ENCODE assay signal across 1 cellular context in the genomic region with DNA sequence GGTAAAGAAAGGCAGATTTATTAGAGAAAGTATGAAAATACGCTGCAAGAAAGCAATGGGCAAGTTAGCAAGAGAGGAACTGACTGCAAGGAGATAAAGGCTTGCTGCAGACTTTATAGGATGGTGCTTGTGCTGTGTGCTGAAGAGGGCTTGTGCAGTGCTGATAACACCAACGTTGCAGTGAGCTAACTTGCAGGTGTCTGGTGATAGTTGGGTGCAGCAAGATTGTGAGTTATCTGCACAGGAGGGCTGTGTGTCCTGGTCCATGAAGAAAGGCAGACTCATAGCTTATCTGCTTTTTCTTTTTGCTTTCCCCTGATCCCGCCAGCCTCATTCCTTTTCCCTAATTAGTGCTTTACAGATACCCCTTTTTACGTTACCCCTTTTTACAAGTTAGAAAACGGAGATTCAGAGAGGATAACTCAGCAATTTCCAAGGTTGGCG.
TF ChIP-seq lines count a peak whose summit lies in the region.

No MANE protein-coding gene starts in this region.

TF ChIP-seq in K562, 482 proteins besides CTCF, POLR2A, EP300 and RAD21 (continued from another document and continues in another):
- TF ChIP-seq, protein P1, sequence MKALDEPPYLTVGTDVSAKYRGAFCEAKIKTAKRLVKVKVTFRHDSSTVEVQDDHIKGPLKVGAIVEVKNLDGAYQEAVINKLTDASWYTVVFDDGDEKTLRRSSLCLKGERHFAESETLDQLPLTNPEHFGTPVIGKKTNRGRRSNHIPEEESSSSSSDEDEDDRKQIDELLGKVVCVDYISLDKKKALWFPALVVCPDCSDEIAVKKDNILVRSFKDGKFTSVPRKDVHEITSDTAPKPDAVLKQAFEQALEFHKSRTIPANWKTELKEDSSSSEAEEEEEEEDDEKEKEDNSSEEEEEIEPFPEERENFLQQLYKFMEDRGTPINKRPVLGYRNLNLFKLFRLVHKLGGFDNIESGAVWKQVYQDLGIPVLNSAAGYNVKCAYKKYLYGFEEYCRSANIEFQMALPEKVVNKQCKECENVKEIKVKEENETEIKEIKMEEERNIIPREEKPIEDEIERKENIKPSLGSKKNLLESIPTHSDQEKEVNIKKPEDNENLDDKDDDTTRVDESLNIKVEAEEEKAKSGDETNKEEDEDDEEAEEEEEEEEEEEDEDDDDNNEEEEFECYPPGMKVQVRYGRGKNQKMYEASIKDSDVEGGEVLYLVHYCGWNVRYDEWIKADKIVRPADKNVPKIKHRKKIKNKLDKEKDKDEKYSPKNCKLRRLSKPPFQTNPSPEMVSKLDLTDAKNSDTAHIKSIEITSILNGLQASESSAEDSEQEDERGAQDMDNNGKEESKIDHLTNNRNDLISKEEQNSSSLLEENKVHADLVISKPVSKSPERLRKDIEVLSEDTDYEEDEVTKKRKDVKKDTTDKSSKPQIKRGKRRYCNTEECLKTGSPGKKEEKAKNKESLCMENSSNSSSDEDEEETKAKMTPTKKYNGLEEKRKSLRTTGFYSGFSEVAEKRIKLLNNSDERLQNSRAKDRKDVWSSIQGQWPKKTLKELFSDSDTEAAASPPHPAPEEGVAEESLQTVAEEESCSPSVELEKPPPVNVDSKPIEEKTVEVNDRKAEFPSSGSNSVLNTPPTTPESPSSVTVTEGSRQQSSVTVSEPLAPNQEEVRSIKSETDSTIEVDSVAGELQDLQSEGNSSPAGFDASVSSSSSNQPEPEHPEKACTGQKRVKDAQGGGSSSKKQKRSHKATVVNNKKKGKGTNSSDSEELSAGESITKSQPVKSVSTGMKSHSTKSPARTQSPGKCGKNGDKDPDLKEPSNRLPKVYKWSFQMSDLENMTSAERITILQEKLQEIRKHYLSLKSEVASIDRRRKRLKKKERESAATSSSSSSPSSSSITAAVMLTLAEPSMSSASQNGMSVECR (CRISPR knock-in tag; IDR thresholded peaks at IDR 0.05): no peak
- TF ChIP-seq TRIM28 (IDR thresholded peaks at IDR 0.05): peak; percentile 84
- TF ChIP-seq, protein P2, sequence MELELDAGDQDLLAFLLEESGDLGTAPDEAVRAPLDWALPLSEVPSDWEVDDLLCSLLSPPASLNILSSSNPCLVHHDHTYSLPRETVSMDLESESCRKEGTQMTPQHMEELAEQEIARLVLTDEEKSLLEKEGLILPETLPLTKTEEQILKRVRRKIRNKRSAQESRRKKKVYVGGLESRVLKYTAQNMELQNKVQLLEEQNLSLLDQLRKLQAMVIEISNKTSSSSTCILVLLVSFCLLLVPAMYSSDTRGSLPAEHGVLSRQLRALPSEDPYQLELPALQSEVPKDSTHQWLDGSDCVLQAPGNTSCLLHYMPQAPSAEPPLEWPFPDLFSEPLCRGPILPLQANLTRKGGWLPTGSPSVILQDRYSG (tag; conservative IDR thresholded peaks at IDR 0.05; ENCODE audit: low read depth): peak; percentile 69; the same call in 1 of the 2 replicates
- TF ChIP-seq ZNF830 (CRISPR knock-in tag; IDR thresholded peaks at IDR 0.05): no peak
- no peak for TF ChIP-seq ZSCAN29 (IDR thresholded peaks at IDR 0.05)
- no peak for TF ChIP-seq ZC3H4 (CRISPR knock-in tag; IDR thresholded peaks at IDR 0.05; ENCODE audit: borderline replicate concordance)
- TF ChIP-seq ZNF239 (CRISPR knock-in tag; IDR thresholded peaks at IDR 0.05): no peak; the same call in 1 of the 2 replicates
- TF ChIP-seq RFX7 (CRISPR knock-in tag; IDR thresholded peaks at IDR 0.05): no peak
- TF ChIP-seq, protein P3, sequence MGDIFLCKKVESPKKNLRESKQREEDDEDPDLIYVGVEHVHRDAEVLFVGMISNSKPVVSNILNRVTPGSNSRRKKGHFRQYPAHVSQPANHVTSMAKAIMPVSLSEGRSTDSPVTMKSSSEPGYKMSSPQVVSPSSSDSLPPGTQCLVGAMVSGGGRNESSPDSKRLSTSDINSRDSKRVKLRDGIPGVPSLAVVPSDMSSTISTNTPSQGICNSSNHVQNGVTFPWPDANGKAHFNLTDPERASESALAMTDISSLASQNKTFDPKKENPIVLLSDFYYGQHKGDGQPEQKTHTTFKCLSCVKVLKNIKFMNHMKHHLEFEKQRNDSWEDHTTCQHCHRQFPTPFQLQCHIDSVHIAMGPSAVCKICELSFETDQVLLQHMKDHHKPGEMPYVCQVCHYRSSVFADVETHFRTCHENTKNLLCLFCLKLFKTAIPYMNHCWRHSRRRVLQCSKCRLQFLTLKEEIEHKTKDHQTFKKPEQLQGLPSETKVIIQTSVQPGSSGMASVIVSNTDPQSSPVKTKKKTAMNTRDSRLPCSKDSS (IDR thresholded peaks at IDR 0.05; ENCODE audit: low read depth, partially characterized antibody): peak; percentile 76
- peak; percentile 95 for TF ChIP-seq CCNT2 (IDR thresholded peaks at IDR 0.05; ENCODE audit: borderline replicate concordance, extremely low read depth, insufficient read length, low read depth, low read length)
- TF ChIP-seq, protein P4, sequence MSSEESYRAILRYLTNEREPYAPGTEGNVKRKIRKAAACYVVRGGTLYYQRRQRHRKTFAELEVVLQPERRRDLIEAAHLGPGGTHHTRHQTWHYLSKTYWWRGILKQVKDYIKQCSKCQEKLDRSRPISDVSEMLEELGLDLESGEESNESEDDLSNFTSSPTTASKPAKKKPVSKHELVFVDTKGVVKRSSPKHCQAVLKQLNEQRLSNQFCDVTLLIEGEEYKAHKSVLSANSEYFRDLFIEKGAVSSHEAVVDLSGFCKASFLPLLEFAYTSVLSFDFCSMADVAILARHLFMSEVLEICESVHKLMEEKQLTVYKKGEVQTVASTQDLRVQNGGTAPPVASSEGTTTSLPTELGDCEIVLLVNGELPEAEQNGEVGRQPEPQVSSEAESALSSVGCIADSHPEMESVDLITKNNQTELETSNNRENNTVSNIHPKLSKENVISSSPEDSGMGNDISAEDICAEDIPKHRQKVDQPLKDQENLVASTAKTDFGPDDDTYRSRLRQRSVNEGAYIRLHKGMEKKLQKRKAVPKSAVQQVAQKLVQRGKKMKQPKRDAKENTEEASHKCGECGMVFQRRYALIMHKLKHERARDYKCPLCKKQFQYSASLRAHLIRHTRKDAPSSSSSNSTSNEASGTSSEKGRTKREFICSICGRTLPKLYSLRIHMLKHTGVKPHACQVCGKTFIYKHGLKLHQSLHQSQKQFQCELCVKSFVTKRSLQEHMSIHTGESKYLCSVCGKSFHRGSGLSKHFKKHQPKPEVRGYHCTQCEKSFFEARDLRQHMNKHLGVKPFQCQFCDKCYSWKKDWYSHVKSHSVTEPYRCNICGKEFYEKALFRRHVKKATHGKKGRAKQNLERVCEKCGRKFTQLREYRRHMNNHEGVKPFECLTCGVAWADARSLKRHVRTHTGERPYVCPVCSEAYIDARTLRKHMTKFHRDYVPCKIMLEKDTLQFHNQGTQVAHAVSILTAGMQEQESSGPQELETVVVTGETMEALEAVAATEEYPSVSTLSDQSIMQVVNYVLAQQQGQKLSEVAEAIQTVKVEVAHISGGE (CRISPR knock-in tag; IDR thresholded peaks at IDR 0.05): peak in 1 of 3 experiments; percentile 75; a peak in 2 of 6 replicates
- TF ChIP-seq, protein P5, sequence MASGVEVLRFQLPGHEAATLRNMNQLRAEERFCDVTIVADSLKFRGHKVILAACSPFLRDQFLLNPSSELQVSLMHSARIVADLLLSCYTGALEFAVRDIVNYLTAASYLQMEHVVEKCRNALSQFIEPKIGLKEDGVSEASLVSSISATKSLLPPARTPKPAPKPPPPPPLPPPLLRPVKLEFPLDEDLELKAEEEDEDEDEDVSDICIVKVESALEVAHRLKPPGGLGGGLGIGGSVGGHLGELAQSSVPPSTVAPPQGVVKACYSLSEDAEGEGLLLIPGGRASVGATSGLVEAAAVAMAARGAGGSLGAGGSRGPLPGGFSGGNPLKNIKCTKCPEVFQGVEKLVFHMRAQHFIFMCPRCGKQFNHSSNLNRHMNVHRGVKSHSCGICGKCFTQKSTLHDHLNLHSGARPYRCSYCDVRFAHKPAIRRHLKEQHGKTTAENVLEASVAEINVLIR (CRISPR knock-in tag; IDR thresholded peaks at IDR 0.05): no peak
- TF ChIP-seq NBN (IDR thresholded peaks at IDR 0.05; ENCODE audit: low read depth): peak; percentile 85
- TF ChIP-seq CBX5 (IDR thresholded peaks at IDR 0.05; ENCODE audit: borderline replicate concordance, low read depth): peak; percentile 35; the same call in 1 of the 2 replicates
- TF ChIP-seq CHD4 (IDR thresholded peaks at IDR 0.05; ENCODE audit: insufficient read depth, insufficient replicate concordance, low read depth, low read length, poor library complexity, severe bottlenecking): no peak
- no peak for TF ChIP-seq HNRNPH1 (optimal IDR thresholded peaks at IDR 0.05; ENCODE audit: low read depth, low read length)
- no peak for TF ChIP-seq RBM22 (IDR thresholded peaks at IDR 0.05; ENCODE audit: low read depth, low read length, poor library complexity, severe bottlenecking)
- TF ChIP-seq KAT2B (IDR thresholded peaks at IDR 0.05; ENCODE audit: low read depth, low read length): no peak
- TF ChIP-seq HDGF (IDR thresholded peaks at IDR 0.05): no peak
- peak; percentile 53 for TF ChIP-seq TAF1 (IDR thresholded peaks at IDR 0.05; ENCODE audit: control insufficient read depth, extremely low read depth, insufficient read depth, low read length, severe bottlenecking)
- peak; percentile 60; the same call in 1 of the 2 replicates for TF ChIP-seq ZNF584 (CRISPR knock-in tag; IDR thresholded peaks at IDR 0.05; ENCODE audit: low read depth)
- TF ChIP-seq HEY1 (CRISPR knock-in tag; IDR thresholded peaks at IDR 0.05; ENCODE audit: borderline replicate concordance): peak; percentile 49; the same call in 1 of the 2 replicates
- peak; percentile 86 for TF ChIP-seq MECOM (CRISPR knock-in tag; IDR thresholded peaks at IDR 0.05)
- peak; percentile 68 for TF ChIP-seq CREB1 (IDR thresholded peaks at IDR 0.05)
- TF ChIP-seq CREB1 (CRISPR knock-in tag; IDR thresholded peaks at IDR 0.05): no peak
- TF ChIP-seq, protein P6, sequence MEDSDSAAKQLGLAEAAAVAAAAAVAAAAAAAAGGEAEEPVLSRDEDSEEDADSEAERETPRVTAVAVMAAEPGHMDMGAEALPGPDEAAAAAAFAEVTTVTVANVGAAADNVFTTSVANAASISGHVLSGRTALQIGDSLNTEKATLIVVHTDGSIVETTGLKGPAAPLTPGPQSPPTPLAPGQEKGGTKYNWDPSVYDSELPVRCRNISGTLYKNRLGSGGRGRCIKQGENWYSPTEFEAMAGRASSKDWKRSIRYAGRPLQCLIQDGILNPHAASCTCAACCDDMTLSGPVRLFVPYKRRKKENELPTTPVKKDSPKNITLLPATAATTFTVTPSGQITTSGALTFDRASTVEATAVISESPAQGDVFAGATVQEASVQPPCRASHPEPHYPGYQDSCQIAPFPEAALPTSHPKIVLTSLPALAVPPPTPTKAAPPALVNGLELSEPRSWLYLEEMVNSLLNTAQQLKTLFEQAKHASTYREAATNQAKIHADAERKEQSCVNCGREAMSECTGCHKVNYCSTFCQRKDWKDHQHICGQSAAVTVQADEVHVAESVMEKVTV (CRISPR knock-in tag; IDR thresholded peaks at IDR 0.05): no peak
- TF ChIP-seq, protein P7, sequence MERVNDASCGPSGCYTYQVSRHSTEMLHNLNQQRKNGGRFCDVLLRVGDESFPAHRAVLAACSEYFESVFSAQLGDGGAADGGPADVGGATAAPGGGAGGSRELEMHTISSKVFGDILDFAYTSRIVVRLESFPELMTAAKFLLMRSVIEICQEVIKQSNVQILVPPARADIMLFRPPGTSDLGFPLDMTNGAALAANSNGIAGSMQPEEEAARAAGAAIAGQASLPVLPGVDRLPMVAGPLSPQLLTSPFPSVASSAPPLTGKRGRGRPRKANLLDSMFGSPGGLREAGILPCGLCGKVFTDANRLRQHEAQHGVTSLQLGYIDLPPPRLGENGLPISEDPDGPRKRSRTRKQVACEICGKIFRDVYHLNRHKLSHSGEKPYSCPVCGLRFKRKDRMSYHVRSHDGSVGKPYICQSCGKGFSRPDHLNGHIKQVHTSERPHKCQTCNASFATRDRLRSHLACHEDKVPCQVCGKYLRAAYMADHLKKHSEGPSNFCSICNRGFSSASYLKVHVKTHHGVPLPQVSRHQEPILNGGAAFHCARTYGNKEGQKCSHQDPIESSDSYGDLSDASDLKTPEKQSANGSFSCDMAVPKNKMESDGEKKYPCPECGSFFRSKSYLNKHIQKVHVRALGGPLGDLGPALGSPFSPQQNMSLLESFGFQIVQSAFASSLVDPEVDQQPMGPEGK (CRISPR knock-in tag; IDR thresholded peaks at IDR 0.05; ENCODE audit: borderline replicate concordance): no peak
- no peak for TF ChIP-seq KDM2B (CRISPR knock-in tag; IDR thresholded peaks at IDR 0.05)
- no peak for TF ChIP-seq COPS2 (conservative IDR thresholded peaks at IDR 0.05)
- TF ChIP-seq ETV6 (IDR thresholded peaks at IDR 0.05; ENCODE audit: borderline replicate concordance in 1 of 2, low read depth in 2 of 2, low read length in 1 of 2): no peak
- no peak for TF ChIP-seq ETV6 (CRISPR knock-in tag; IDR thresholded peaks at IDR 0.05; ENCODE audit: borderline replicate concordance)
- TF ChIP-seq, protein P8, sequence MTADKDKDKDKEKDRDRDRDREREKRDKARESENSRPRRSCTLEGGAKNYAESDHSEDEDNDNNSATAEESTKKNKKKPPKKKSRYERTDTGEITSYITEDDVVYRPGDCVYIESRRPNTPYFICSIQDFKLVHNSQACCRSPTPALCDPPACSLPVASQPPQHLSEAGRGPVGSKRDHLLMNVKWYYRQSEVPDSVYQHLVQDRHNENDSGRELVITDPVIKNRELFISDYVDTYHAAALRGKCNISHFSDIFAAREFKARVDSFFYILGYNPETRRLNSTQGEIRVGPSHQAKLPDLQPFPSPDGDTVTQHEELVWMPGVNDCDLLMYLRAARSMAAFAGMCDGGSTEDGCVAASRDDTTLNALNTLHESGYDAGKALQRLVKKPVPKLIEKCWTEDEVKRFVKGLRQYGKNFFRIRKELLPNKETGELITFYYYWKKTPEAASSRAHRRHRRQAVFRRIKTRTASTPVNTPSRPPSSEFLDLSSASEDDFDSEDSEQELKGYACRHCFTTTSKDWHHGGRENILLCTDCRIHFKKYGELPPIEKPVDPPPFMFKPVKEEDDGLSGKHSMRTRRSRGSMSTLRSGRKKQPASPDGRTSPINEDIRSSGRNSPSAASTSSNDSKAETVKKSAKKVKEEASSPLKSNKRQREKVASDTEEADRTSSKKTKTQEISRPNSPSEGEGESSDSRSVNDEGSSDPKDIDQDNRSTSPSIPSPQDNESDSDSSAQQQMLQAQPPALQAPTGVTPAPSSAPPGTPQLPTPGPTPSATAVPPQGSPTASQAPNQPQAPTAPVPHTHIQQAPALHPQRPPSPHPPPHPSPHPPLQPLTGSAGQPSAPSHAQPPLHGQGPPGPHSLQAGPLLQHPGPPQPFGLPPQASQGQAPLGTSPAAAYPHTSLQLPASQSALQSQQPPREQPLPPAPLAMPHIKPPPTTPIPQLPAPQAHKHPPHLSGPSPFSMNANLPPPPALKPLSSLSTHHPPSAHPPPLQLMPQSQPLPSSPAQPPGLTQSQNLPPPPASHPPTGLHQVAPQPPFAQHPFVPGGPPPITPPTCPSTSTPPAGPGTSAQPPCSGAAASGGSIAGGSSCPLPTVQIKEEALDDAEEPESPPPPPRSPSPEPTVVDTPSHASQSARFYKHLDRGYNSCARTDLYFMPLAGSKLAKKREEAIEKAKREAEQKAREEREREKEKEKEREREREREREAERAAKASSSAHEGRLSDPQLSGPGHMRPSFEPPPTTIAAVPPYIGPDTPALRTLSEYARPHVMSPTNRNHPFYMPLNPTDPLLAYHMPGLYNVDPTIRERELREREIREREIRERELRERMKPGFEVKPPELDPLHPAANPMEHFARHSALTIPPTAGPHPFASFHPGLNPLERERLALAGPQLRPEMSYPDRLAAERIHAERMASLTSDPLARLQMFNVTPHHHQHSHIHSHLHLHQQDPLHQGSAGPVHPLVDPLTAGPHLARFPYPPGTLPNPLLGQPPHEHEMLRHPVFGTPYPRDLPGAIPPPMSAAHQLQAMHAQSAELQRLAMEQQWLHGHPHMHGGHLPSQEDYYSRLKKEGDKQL (CRISPR knock-in tag; IDR thresholded peaks at IDR 0.05; ENCODE audit: borderline replicate concordance): no peak
- no peak for TF ChIP-seq ZKSCAN3 (CRISPR knock-in tag; IDR thresholded peaks at IDR 0.05)
- no peak for TF ChIP-seq THRAP3 (IDR thresholded peaks at IDR 0.05; ENCODE audit: borderline replicate concordance)
- TF ChIP-seq SRSF9 (IDR thresholded peaks at IDR 0.05; ENCODE audit: borderline replicate concordance, low read depth, low read length): no peak
- no peak for TF ChIP-seq ZNF79 (CRISPR knock-in tag; IDR thresholded peaks at IDR 0.05; ENCODE audit: low read depth)
- peak; percentile 83 for TF ChIP-seq ZBED1 (IDR thresholded peaks at IDR 0.05)
